In the genomic region with DNA sequence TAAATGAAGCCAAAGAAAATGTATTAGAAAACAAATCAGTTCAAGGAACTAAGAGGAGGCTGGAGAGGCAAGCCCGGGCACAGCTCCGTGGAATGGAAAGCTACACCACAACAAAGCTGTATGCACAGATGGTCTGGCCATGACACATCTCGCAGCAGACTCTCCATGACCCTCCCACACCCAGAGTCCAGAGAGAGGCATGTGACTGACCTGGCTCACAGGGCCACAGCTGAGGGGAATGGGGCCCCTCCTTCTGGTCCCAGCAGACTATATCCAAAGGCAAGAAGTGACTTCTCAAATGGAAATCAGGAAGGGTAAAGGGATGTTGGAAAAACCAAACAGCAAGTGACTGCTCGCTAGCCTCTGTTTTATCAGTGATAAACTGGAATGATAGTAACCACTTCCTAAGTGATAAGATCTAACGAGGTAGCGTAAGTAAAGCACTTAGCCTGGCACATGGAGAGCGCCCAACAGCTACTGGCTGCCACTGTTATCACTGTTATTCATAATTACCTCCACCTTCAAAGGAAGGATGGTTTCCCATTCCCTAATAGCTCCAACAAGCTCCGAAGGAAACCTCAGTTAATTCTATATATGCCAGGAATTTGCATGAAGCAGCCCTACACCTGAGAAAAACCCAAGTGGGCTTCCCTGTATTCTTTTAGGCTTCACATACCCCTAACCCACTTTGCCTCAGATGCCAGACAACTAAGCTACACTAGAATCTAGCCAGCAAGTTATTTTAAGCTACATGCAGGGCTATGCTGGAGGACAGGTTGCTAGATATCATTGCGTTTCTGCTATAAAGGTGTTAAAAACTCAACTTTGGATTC, we compare ENCODE assay signal across 10 cellular contexts. TPM values are rescaled to one million over a fixed set of nuclear protein-coding genes. Genes with fewer than 3 reads are reported as not detected.
DNase-seq lines count a peak whose midpoint lies in the region; ATAC-seq and TF ChIP-seq lines count a peak whose summit lies in the region.
"Had no signal": no experiment of that assay in that cellular context is flagged by ENCODE, and none has a peak within 500 bp of the region (broad histone marks: within the 10 kb centered on the region; RNA-seq: fewer than 3 reads in every experiment).

No MANE protein-coding gene starts in this region.

- H3K9me3 Mint-ChIP-seq in activated CD4-positive, alpha-beta memory T cell treated with anti-CD3 and anti-CD28 coated beads, Interleukin-2, amount 10 ng/mL, durations not matched to agents 7 days and 5 days: no peaks in the 10 kb centered on the region

- no peak overlapping the region for H3K27ac Mint-ChIP-seq in activated CD4-positive, alpha-beta memory T cell treated with anti-CD3 and anti-CD28 coated beads, Interleukin-2, amount 10 ng/mL, durations not matched to agents 7 days and 5 days

- no peak overlapping the region for H3K4me3 Mint-ChIP-seq in activated CD4-positive, alpha-beta memory T cell treated with anti-CD3 and anti-CD28 coated beads, Interleukin-2, amount 10 ng/mL, durations not matched to agents 7 days and 5 days

- peak overlapping the region; percentile 46 for H3K4me2 ChIP-seq in BLaER1
- peak overlapping the region; percentile 86 for H3K4me2 ChIP-seq in HCT116 (ENCODE audit: low read length)

- CTCF ChIA-PET in HCT116 (lab: Charles Lee): interaction anchor here (0.6 to 3.7 kb wide), 6 partner anchors 8 to 159 kb away, joined by 3 to 23 read pairs (median 3); partner anchors contain the start of gene OSBPL3
- CTCF ChIA-PET in activated CD4-positive, alpha-beta memory T cell treated with anti-CD3 and anti-CD28 coated beads, Interleukin-2, amount 10 ng/mL, durations not matched to agents 7 days and 5 days (lab: Charles Lee): interaction anchor here (1.1 to 2.0 kb wide), 3 partner anchors 11 to 159 kb away, joined by 3 to 8 read pairs (median 5); no protein-coding TSS in a partner anchor

- no peaks in the 10 kb centered on the region for H3K36me3 ChIP-seq in BLaER1
- H3K36me3 ChIP-seq in HCT116 (ENCODE audit: control insufficient read depth in 1 of 2, insufficient read depth in 2 of 2, low read length in 2 of 2): no peaks in the 10 kb centered on the region
- H3K36me3 ChIP-seq: upper lobe of left lung had no signal

- TF ChIP-seq POLR2A in HCT116 (IDR thresholded peaks at IDR 0.05; ENCODE audit: borderline replicate concordance, extremely low read depth, insufficient read depth, insufficient read length): no peak

- no peaks in the 10 kb centered on the region for H3K27me3 Mint-ChIP-seq in activated CD4-positive, alpha-beta memory T cell treated with anti-CD3 and anti-CD28 coated beads, Interleukin-2, amount 10 ng/mL, durations not matched to agents 7 days and 5 days

- H3K4me1 Mint-ChIP-seq in activated CD4-positive, alpha-beta memory T cell treated with anti-CD3 and anti-CD28 coated beads, Interleukin-2, amount 10 ng/mL, durations not matched to agents 7 days and 5 days: peaks cover 81% of the 10 kb centered on the region

- BruUV-seq in HCT116 (replicated peaks; lab: Mats Ljungman, UMichigan): no TSS peak

- H3K36me3 Mint-ChIP-seq in activated CD4-positive, alpha-beta memory T cell treated with anti-CD3 and anti-CD28 coated beads, Interleukin-2, amount 10 ng/mL, durations not matched to agents 7 days and 5 days (ENCODE audit: low read depth): peaks cover 43% of the 10 kb centered on the region

- TF ChIP-seq RAD21 in HCT116 (IDR thresholded peaks at IDR 0.05; ENCODE audit: low read depth): no peak

- H3K4me3 ChIP-seq in BLaER1 (no peak overlapping the region), HCT116 (replicated peaks in 1 of 2; ENCODE audit: low read depth in 1 of 2, low read length in 2 of 2) (peak overlapping the region; percentile 21 to 49)
- H3K4me3 ChIP-seq: lung, upper lobe of left lung had no signal

- no peaks in the 10 kb centered on the region for H3K9me3 ChIP-seq in BLaER1
- no peaks in the 10 kb centered on the region for H3K9me3 ChIP-seq in HCT116 (ENCODE audit: control insufficient read depth in 1 of 2, insufficient read depth in 1 of 2, low read depth in 1 of 2, low read length in 2 of 2)
- H3K9me3 ChIP-seq: upper lobe of left lung had no signal

- H3K79me2 ChIP-seq in HCT116 (ENCODE audit: insufficient read depth, low read length): peaks cover 98% of the 10 kb centered on the region

- H4K20me1 ChIP-seq in BLaER1 (peaks cover 13% of the 10 kb centered on the region; the same call in 1 of the 2 replicates), HCT116 (ENCODE audit: insufficient read depth) (peaks cover 3% of the 10 kb centered on the region; the same call in 1 of the 2 replicates)

- H3K27me3 ChIP-seq in BLaER1 (no peaks in the 10 kb centered on the region), HCT116 (ENCODE audit: insufficient read depth, low read length) (no peaks in the 10 kb centered on the region)
- H3K27me3 ChIP-seq: upper lobe of left lung had no signal

- POLR2A ChIA-PET in HCT116 (lab: Charles Lee): interaction anchor here (0.8 to 1.8 kb wide), 3 partner anchors 10 to 154 kb away, joined by 3 to 6 read pairs (median 5); partner anchors contain the start of gene CYCS
- POLR2A ChIA-PET in activated CD4-positive, alpha-beta memory T cell treated with anti-CD3 and anti-CD28 coated beads, Interleukin-2, amount 10 ng/mL, durations not matched to agents 7 days and 5 days (lab: Charles Lee): interaction anchor here (1.0 to 3.9 kb wide), 4 partner anchors 7 to 62 kb away, joined by 3 to 21 read pairs (median 8); partner anchors contain the start of gene OSBPL3

- H3K4me1 ChIP-seq in BLaER1 (peaks cover 36% of the 10 kb centered on the region), HCT116 (ENCODE audit: control insufficient read depth in 1 of 2, insufficient read depth in 2 of 2, low read length in 2 of 2) (peaks cover 76 to 88% of the 10 kb centered on the region in 2 experiments)

- H3K27ac ChIP-seq in BLaER1 (peak overlapping the region; percentile 65), HCT116 (ENCODE audit: low read depth, low read length) (peak overlapping the region; percentile 99)
- H3K27ac ChIP-seq: upper lobe of left lung had no signal

- intact Hi-C loops in HCT116 (cut with micrococcal nuclease): loop anchor here (5.0 kb wide), 1 partner anchor 64 kb away; no protein-coding TSS in a partner anchor

- DNase-seq in HCT116 (ENCODE audit: low read depth, low spot score) (peak; percentile 81), kidney glomerular epithelial cell (lab: John Stamatoyannopoulos, UW) (peak; percentile 44), NOMO-1 treated with dmso at 0.1 percent for 144 hours (lab: John Stamatoyannopoulos, UW; ENCODE audit: unreplicated experiment) (no peak), COR-L47 (lab: John Stamatoyannopoulos, UW) (no peak)
- DNase-seq in activated CD4-positive, alpha-beta memory T cell treated with anti-CD3 and anti-CD28 coated beads, Interleukin-2, amount 10 ng/mL, durations not matched to agents 7 days and 5 days: peak; percentile 17
- DNase-seq: upper lobe of left lung had no signal

- RAD21 ChIA-PET in HCT116 (lab: Charles Lee; ENCODE audit: low non-redundant PET in 1 of 2, low total read pairs in 2 of 2, uncharacterized antibody in 2 of 2, unreplicated experiment in 2 of 2): no interaction called here

- no peak overlapping the region for H3K9ac ChIP-seq in BLaER1
- H3K9ac ChIP-seq in HCT116 (ENCODE audit: low read length): peak overlapping the region; percentile 61

- TF ChIP-seq CTCF in HCT116 (IDR thresholded peaks at IDR 0.05 in 2 of 3, conservative IDR thresholded peaks at IDR 0.05 in 1 of 3; ENCODE audit: borderline replicate concordance in 1 of 3, insufficient read depth in 1 of 3, low read depth in 2 of 3, low read length in 2 of 3): no peak

- peak; percentile 94 for ATAC-seq in HCT116
- no peak for ATAC-seq in HG02642 (IDR thresholded peaks at IDR 0.05; ENCODE audit: poor library complexity, unreplicated experiment)
- no peak for ATAC-seq in HG03135 (IDR thresholded peaks at IDR 0.05; ENCODE audit: unreplicated experiment)

- H3K9me2 ChIP-seq in HCT116 (ENCODE audit: insufficient read depth): no peaks in the 10 kb centered on the region

- no peak overlapping the region for H2AFZ ChIP-seq in HCT116 (ENCODE audit: low read depth, low read length, poor library complexity, severe bottlenecking)

TF ChIP-seq in HCT116, 20 proteins besides CTCF, POLR2A, EP300 and RAD21 (continues in another document):
- TF ChIP-seq, protein P1, sequence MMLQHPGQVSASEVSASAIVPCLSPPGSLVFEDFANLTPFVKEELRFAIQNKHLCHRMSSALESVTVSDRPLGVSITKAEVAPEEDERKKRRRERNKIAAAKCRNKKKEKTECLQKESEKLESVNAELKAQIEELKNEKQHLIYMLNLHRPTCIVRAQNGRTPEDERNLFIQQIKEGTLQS (IDR thresholded peaks at IDR 0.05): no peak
- TF ChIP-seq TCF7L2 (IDR thresholded peaks at IDR 0.05; ENCODE audit: borderline replicate concordance, extremely low read depth, insufficient read depth, insufficient read length) (peak; percentile 56), SIN3A (IDR thresholded peaks at IDR 0.05; ENCODE audit: low read depth) (peak; percentile 77), CBX3 (IDR thresholded peaks at IDR 0.05; ENCODE audit: low read depth) (peak; percentile 90), EZH2phosphoT487 (IDR thresholded peaks at IDR 0.05; ENCODE audit: borderline replicate concordance) (no peak), CEBPB (IDR thresholded peaks at IDR 0.05; ENCODE audit: low read depth) (0 out of 2 replicates have a peak, but pooled peaks have one; percentile 19), POLR2AphosphoS5 (IDR thresholded peaks at IDR 0.05; ENCODE audit: low read depth, low read length) (peak; percentile 51)
- TF ChIP-seq, protein P2, sequence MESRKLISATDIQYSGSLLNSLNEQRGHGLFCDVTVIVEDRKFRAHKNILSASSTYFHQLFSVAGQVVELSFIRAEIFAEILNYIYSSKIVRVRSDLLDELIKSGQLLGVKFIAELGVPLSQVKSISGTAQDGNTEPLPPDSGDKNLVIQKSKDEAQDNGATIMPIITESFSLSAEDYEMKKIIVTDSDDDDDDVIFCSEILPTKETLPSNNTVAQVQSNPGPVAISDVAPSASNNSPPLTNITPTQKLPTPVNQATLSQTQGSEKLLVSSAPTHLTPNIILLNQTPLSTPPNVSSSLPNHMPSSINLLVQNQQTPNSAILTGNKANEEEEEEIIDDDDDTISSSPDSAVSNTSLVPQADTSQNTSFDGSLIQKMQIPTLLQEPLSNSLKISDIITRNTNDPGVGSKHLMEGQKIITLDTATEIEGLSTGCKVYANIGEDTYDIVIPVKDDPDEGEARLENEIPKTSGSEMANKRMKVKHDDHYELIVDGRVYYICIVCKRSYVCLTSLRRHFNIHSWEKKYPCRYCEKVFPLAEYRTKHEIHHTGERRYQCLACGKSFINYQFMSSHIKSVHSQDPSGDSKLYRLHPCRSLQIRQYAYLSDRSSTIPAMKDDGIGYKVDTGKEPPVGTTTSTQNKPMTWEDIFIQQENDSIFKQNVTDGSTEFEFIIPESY (IDR thresholded peaks at IDR 0.05; ENCODE audit: extremely low read depth, insufficient replicate concordance, low read length): peak; percentile 12

RNA-seq across cellular contexts. Expression of gene OSBPL3, which starts 8.4 kb away (rescaled TPM):
- total RNA-seq in HCT116 (2021; ENCODE audit: unreplicated experiment): 36.8 TPM
- 13.2 and 16.1 TPM in 2 replicates for polyA plus RNA-seq in HCT116 (2012)
- total RNA-seq in activated CD4-positive, alpha-beta memory T cell treated with anti-CD3 and anti-CD28 coated beads, Interleukin-2, amount 10 ng/mL, durations not matched to agents 7 days and 5 days: 10 to 100 TPM; 90.3 to 99.9 TPM

Comparison
In these comparisons a context has a peak if more than half of its experiments do, and no peak if none do; other contexts are left out.
1. DNase-seq: peak in HCT116 (single experiment), activated CD4-positive, alpha-beta memory T cell treated with anti-CD3 and anti-CD28 coated beads, Interleukin-2, amount 10 ng/mL, durations not matched to agents 7 days and 5 days (single experiment) and kidney glomerular epithelial cell (single experiment); none in NOMO-1 treated with dmso at 0.1 percent for 144 hours (single experiment) and COR-L47 (single experiment).